Comparison of ENCODE assay signal across 25 cellular contexts in the genomic region with DNA sequence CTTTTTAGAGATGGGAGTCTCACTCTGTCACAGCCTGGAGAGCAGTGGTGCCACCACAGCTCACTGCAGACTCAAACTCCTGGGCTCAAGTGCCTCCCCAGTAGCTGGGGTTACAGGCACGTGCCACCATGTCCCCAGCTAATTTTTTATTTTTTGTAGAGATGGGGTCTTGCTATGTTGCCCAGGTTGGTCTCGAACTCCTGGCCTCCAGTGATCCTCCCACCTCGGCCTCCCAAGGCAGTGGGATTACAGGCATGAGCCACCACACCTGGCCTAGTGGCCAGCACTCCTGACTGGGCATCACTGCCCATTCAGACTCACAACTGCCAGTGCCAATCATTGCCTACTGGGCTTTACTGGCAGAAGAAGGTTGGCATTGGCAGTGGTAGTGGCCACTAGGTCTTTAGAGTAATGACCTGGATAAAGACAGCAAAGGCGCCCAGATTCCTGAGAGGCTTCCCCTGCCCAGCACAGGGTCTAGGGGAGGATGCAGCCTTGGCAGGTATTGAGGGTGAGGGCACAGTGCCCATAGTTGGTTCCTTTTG. TPM values are rescaled to one million over a fixed set of nuclear protein-coding genes. Genes with fewer than 3 reads are reported as not detected.
"Had no signal": no experiment of that assay in that cellular context is flagged by ENCODE, and none has a peak within 500 bp of the region (broad histone marks: within the 10 kb centered on the region; RNA-seq: fewer than 3 reads in every experiment).

No MANE protein-coding gene starts in this region.

- H3K36me3 Mint-ChIP-seq: neural progenitor cell; stimulated activated effector memory CD8-positive, alpha-beta T cell treated with anti-CD3 and anti-CD28 coated beads, Interleukin-12 subunit alpha, Interleukin-12 subunit beta, amount 100 ng/mL, for 72 hours; type B pancreatic cell had no signal

- H3K4me3 Mint-ChIP-seq: central memory CD8-positive, alpha-beta T cell; effector memory CD8-positive, alpha-beta T cell; nephron; neural progenitor cell; stimulated activated effector memory CD8-positive, alpha-beta T cell treated with anti-CD3 and anti-CD28 coated beads, Interleukin-12 subunit alpha, Interleukin-12 subunit beta, amount 100 ng/mL, for 72 hours; type B pancreatic cell had no signal

- H3K9ac ChIP-seq: neural progenitor cell had no signal

- H3K4me1 Mint-ChIP-seq: central memory CD8-positive, alpha-beta T cell; nephron; neural progenitor cell; stimulated activated effector memory CD8-positive, alpha-beta T cell treated with anti-CD3 and anti-CD28 coated beads, Interleukin-12 subunit alpha, Interleukin-12 subunit beta, amount 100 ng/mL, for 72 hours had no signal

- H3K36me3 ChIP-seq: esophagus squamous epithelium, neural progenitor cell, prostate gland, right atrium auricular region, stomach, thyroid gland had no signal

- H3K9me3 ChIP-seq: esophagus squamous epithelium, prostate gland, thyroid gland had no signal

- H2AFZ ChIP-seq: neural progenitor cell had no signal

- ATAC-seq: effector memory CD8-positive, alpha-beta T cell; left lobe of liver; sciatic nerve; stimulated activated effector memory CD8-positive, alpha-beta T cell treated with anti-CD3 and anti-CD28 coated beads, Interleukin-12 subunit alpha, Interleukin-12 subunit beta, amount 100 ng/mL, for 72 hours had no signal

- H3K4me2 ChIP-seq: neural progenitor cell, smooth muscle cell had no signal

- H3K4me3 ChIP-seq: esophagus squamous epithelium, neural progenitor cell, prostate gland, right atrium auricular region, smooth muscle cell, stomach, thyroid gland had no signal

- FAIRE-seq: endometrium, frontal cortex, keratinocyte had no signal

- H3K9me3 Mint-ChIP-seq: central memory CD8-positive, alpha-beta T cell; effector memory CD8-positive, alpha-beta T cell; nephron; neural progenitor cell; stimulated activated effector memory CD8-positive, alpha-beta T cell treated with anti-CD3 and anti-CD28 coated beads, Interleukin-12 subunit alpha, Interleukin-12 subunit beta, amount 100 ng/mL, for 72 hours; type B pancreatic cell had no signal

- H3K4me1 ChIP-seq: neural progenitor cell, prostate gland, right atrium auricular region, thyroid gland had no signal

- H3K27ac Mint-ChIP-seq: effector memory CD8-positive, alpha-beta T cell; nephron; neural progenitor cell; stimulated activated effector memory CD8-positive, alpha-beta T cell treated with anti-CD3 and anti-CD28 coated beads, Interleukin-12 subunit alpha, Interleukin-12 subunit beta, amount 100 ng/mL, for 72 hours; type B pancreatic cell had no signal

- H3K27me3 ChIP-seq: neural progenitor cell, right atrium auricular region, thyroid gland had no signal

- H3K27me3 Mint-ChIP-seq: central memory CD8-positive, alpha-beta T cell; type B pancreatic cell had no signal

- H3K27ac ChIP-seq: esophagus squamous epithelium, neural progenitor cell, prostate gland, right atrium auricular region, stomach, thyroid gland had no signal

- DNase-seq: cortex of kidney; effector memory CD8-positive, alpha-beta T cell; erythroblast; esophagus squamous epithelium; stimulated activated CD4-positive, alpha-beta T cell treated with anti-CD3 and anti-CD28 coated beads, Interleukin-2, amount 100 ng/mL, for 24 hours; stimulated activated CD4-positive, alpha-beta T cell treated with anti-CD3 and anti-CD28 coated beads, Interleukin-4, amount 100 ng/mL, for 24 hours; stimulated activated naive CD4-positive, alpha-beta T cell treated with Interleukin-2 at 50 U/mL for 16 hours; stomach; thyroid gland had no signal

RNA-seq across cellular contexts. Expression of a gene that starts 26.8 kb away (rescaled TPM):
- total RNA-seq: dermis microvascular lymphatic vessel endothelial cell, esophagus squamous epithelium, left lobe of liver, myocyte, osteocyte, smooth muscle cell had no signal
- polyA plus RNA-seq: keratinocyte, stomach had no signal
